ENCODE assay signal across 8 cellular contexts in genomic region chr18:47175283-47175894, GRCh38. TPM values are rescaled to one million over a fixed set of nuclear protein-coding genes. Genes with fewer than 3 reads are reported as not detected.
DNase-seq lines count a peak whose midpoint lies in the region; ATAC-seq and TF ChIP-seq lines count a peak whose summit lies in the region.

No MANE protein-coding gene starts in this region.

- H3K27ac ChIP-seq in hepatocyte = peak overlapping the region; percentile 96
- H3K27ac ChIP-seq in testis = peak overlapping the region; percentile 47 to 80

- H3K27me3 ChIP-seq in hepatocyte (no peaks in the 10 kb centered on the region), testis (no peaks in the 10 kb centered on the region)

- DNase-seq in EL = peak; percentile 30
- no peak for DNase-seq in hepatocyte (ENCODE audit: low spot score)
- peak; percentile 33 for DNase-seq in testis
- no peak for DNase-seq in cerebellar cortex (ENCODE audit: low spot score)
- DNase-seq in NCI-H2107 treated with DMSO at 0.1 percent for 48 hours (lab: John Stamatoyannopoulos, UW; ENCODE audit: unreplicated experiment) = no peak
- DNase-seq in A172 (ENCODE audit: low spot score) = no peak

- H3K9me3 ChIP-seq in hepatocyte (ENCODE audit: low read depth) (no peaks in the 10 kb centered on the region), testis (no peaks in the 10 kb centered on the region)

- H3K4me3 ChIP-seq in WI38 (ENCODE audit: low read depth, low read length) (peak overlapping the region; percentile 70), hepatocyte (peak overlapping the region; percentile 93), testis (peak overlapping the region; percentile 85 to 89)

- peaks cover 33% of the 10 kb centered on the region for H4K20me1 ChIP-seq in hepatocyte (ENCODE audit: insufficient read depth, poor library complexity, severe bottlenecking)

- peak overlapping the region; percentile 88 for H2AFZ ChIP-seq in hepatocyte

- H3K36me3 ChIP-seq in hepatocyte (replicated peaks; ENCODE audit: insufficient read depth, low read depth) = no peaks in the 10 kb centered on the region
- H3K36me3 ChIP-seq in testis (ENCODE audit: low read depth, missing control alignments) = no peaks in the 10 kb centered on the region

- H3K79me2 ChIP-seq in hepatocyte = peaks cover 55% of the 10 kb centered on the region

- no peak for TF ChIP-seq CTCF in WI38 (IDR thresholded peaks at IDR 0.05; ENCODE audit: low read depth, low read length)
- TF ChIP-seq CTCF in hepatocyte (IDR thresholded peaks at IDR 0.05; ENCODE audit: poor library complexity) = no peak
- no peak for TF ChIP-seq CTCF in testis (IDR thresholded peaks at IDR 0.05)

- H3K4me2 ChIP-seq in hepatocyte = peak overlapping the region; percentile 80

- H3K4me1 ChIP-seq in hepatocyte (ENCODE audit: insufficient read depth) = peaks cover 13% of the 10 kb centered on the region
- peaks cover 4% of the 10 kb centered on the region for H3K4me1 ChIP-seq in testis

- no peaks in the 10 kb centered on the region for H3K9me2 ChIP-seq in hepatocyte (replicated peaks; ENCODE audit: insufficient read depth)

- WGBS in hepatocyte (ENCODE audit: low lambda C conversion rate, missing lambda C conversion rate) = 7% methylated on average over 24 of the region's 24 CpGs
- WGBS in testis, 2 donors = 1 to 4% methylated on average over 24 of the region's 24 CpGs

- peak; percentile 11 for ATAC-seq in HG02678 (IDR thresholded peaks at IDR 0.05; ENCODE audit: unreplicated experiment)

- intact Hi-C loops in testis (cut with DNase I; ENCODE audit: low total_unique reads) = no loop called here

- no peak for TF ChIP-seq POLR2A in testis (IDR thresholded peaks at IDR 0.05)

RNA-seq across cellular contexts. Expression of gene IER3IP1, which starts 0.8 kb away (rescaled TPM):
- total RNA-seq in hepatocyte = 30.9 and 32.6 TPM in 2 replicates
- 29.7 and 33.8 TPM in 2 replicates for polyA plus RNA-seq in hepatocyte
- 10 to 100 TPM; 12.3 to 14.2 TPM for total RNA-seq in testis
- 15.9 TPM for polyA plus RNA-seq in testis (ENCODE audit: insufficient read depth, low read depth, low replicate concordance)
- total RNA-seq in A172 (2014; rRNA removed; shearing (Covaris generic)) = 23.2 and 25.6 TPM in 2 replicates

RNA-seq across cellular contexts. Expression of gene HDHD2, which starts 25.1 kb away (rescaled TPM):
- 18.5 and 22.3 TPM in 2 replicates for total RNA-seq in hepatocyte
- polyA plus RNA-seq in hepatocyte = 32.1 and 33.7 TPM in 2 replicates
- 10 to 100 TPM; 39.8 to 40.4 TPM for total RNA-seq in testis
- 32.3 TPM for polyA plus RNA-seq in testis (ENCODE audit: insufficient read depth, low read depth, low replicate concordance)
- total RNA-seq in A172 (2014; rRNA removed; shearing (Covaris generic)) = 18.2 and 22.3 TPM in 2 replicates

Comparison
In these comparisons a context has a peak if more than half of its experiments do, and no peak if none do; other contexts are left out.
1. DNase-seq: peak in EL (single experiment) and testis (single experiment); none in hepatocyte (single experiment), cerebellar cortex (single experiment), NCI-H2107 treated with DMSO at 0.1 percent for 48 hours (single experiment) and A172 (single experiment).
2. Peak in every context shown above with its lines, with median percentiles within 50 percentile points of each other: H3K4me3 ChIP-seq.